ENCODE assay signal across 24 cellular contexts in the genomic region with DNA sequence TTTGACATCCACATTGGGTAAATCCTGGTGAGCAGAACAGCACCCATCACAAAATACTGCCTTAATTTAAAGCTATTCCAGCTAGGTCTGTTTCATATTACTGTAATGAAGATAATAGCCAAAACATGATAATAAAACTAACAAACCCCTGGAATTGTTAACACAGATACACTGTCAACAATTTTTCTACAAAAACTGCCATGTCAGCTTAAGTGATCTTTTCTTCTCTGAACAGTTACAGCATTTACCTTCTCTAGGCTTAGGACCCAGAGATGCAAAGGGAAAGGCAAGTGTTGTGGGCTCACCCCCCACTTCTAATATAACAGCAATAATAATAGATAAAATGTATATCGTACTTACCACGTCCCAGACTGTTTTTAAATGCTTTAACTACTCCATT.
"Had no signal": no experiment of that assay in that cellular context is flagged by ENCODE, and none has a peak within 500 bp of the region (broad histone marks: within the 10 kb centered on the region; RNA-seq: fewer than 3 reads in every experiment).

No MANE protein-coding gene starts in this region.

- H3K27me3 ChIP-seq: SJSA1 had no signal

- DNase-seq: Kasumi-1, MM.1S, NCI-H1092 treated with DMSO at 0.1 percent for 48 hours, NCI-H1436, NCI-H187, NCI-H2029, NCI-H2081 treated with DMSO at 0.1 percent for 48 hours, NCI-H2171, NCI-H226, NCI-H446, NCI-H510A, NCI-H524 treated with DMSO at 0.1 percent for 48 hours, NCI-H69, NCI-H774, Right ventricle myocardium superior, RPMI8226, SIG-M5, T-helper 1 cell had no signal

- H3K4me3 ChIP-seq: SJSA1, SK-N-MC had no signal

- H3K27ac ChIP-seq: HL-60, KMS-11, SJSA1, SK-N-MC had no signal

- H3K9ac ChIP-seq: KMS-11 had no signal

- H3K4me2 ChIP-seq: KMS-11 had no signal

- FAIRE-seq: HTR-8/SVneo, RCC 7860 had no signal
